12 cellular contexts compared by ENCODE assay signal in genomic region chr2:53473236-53473635, GRCh38.
A peak's percentile ranks its signal among the peaks of the same experiment; 100 is the strongest.
DNase-seq lines count a peak whose midpoint lies in the region; ATAC-seq, FAIRE-seq and TF ChIP-seq lines count a peak whose summit lies in the region.
"Had no signal": no experiment of that assay in that cellular context is flagged by ENCODE, and none has a peak within 500 bp of the region (broad histone marks: within the 10 kb centered on the region; RNA-seq: fewer than 3 reads in every experiment).

No MANE protein-coding gene starts in this region.

- CTCF ChIA-PET in mammary epithelial cell (lab: Charles Lee; ENCODE audit: low non-redundant PET) = interaction anchor here (0.5 to 0.8 kb wide), 4 partner anchors 87 to 663 kb away, joined by 4 to 12 read pairs (median 7); no protein-coding TSS in a partner anchor

- H3K27ac Mint-ChIP-seq in endothelial cell (ENCODE audit: unreplicated experiment) = no peak overlapping the region
- H3K27ac Mint-ChIP-seq in activated naive CD8-positive, alpha-beta T cell treated with anti-CD3 and anti-CD28 coated beads for 36 hours = no peak overlapping the region
- H3K27ac Mint-ChIP-seq: activated naive CD4-positive, alpha-beta T cell treated with anti-CD3 and anti-CD28 coated beads, Interleukin-2, amount 10 ng/mL, durations not matched to agents 7 days and 5 days; CD4-positive, CD25-positive, alpha-beta regulatory T cell; naive B cell; T-helper 17 cell had no signal

- no peak overlapping the region for H3K27ac ChIP-seq in mammary epithelial cell (ENCODE audit: insufficient read depth, low read depth, low read length)

- H3K4me2 ChIP-seq in mammary epithelial cell (ENCODE audit: insufficient read depth, low read depth, low read length) = no peak overlapping the region

- ATAC-seq in Right ventricle myocardium inferior = peak; percentile 52
- no peak for ATAC-seq in left cardiac atrium
- ATAC-seq: T-helper 17 cell had no signal

- intact Hi-C loops in Right ventricle myocardium inferior (cut with DNase I) = no loop called here
- intact Hi-C loops in left cardiac atrium (cut with DNase I) = no loop called here
- intact Hi-C loops in mammary epithelial cell (cut with micrococcal nuclease) = no loop called here

- DNase-seq in Right ventricle myocardium inferior (ENCODE audit: missing footprints) = no peak
- DNase-seq in left cardiac atrium = no peak
- peak in 2 of 3 experiments; percentile 31 to 73 for DNase-seq in NCI-H1417 (lab: John Stamatoyannopoulos, UW)
- no peak for DNase-seq in mammary epithelial cell
- DNase-seq in urothelium cell line (ENCODE audit: low spot score) = peak; percentile 22
- no peak for DNase-seq in DMS114 treated with DMSO at 0.1 percent for 48 hours (lab: John Stamatoyannopoulos, UW; ENCODE audit: unreplicated experiment)
- no peak for DNase-seq in endothelial cell (ENCODE audit: low spot score)
- DNase-seq in activated naive CD8-positive, alpha-beta T cell treated with anti-CD3 and anti-CD28 coated beads for 36 hours = no peak
- DNase-seq: activated naive CD4-positive, alpha-beta T cell treated with anti-CD3 and anti-CD28 coated beads, Interleukin-2, amount 10 ng/mL, durations not matched to agents 7 days and 5 days; CD4-positive, CD25-positive, alpha-beta regulatory T cell; naive B cell; T-helper 17 cell had no signal

- 59% methylated on average over 4 of the region's 4 CpGs for WGBS in mammary epithelial cell (ENCODE audit: low coverage, missing lambda C conversion rate)

- no peaks in the 10 kb centered on the region for H4K20me1 ChIP-seq in mammary epithelial cell (ENCODE audit: insufficient read depth, low read length)

- H3K79me2 ChIP-seq in mammary epithelial cell (ENCODE audit: insufficient read depth, low read length) = no peaks in the 10 kb centered on the region

- no peaks in the 10 kb centered on the region for H3K36me3 Mint-ChIP-seq in endothelial cell (ENCODE audit: low read depth, unreplicated experiment)
- H3K36me3 Mint-ChIP-seq in activated naive CD8-positive, alpha-beta T cell treated with anti-CD3 and anti-CD28 coated beads for 36 hours = no peaks in the 10 kb centered on the region
- H3K36me3 Mint-ChIP-seq: activated naive CD4-positive, alpha-beta T cell treated with anti-CD3 and anti-CD28 coated beads, Interleukin-2, amount 10 ng/mL, durations not matched to agents 7 days and 5 days; CD4-positive, CD25-positive, alpha-beta regulatory T cell; naive B cell had no signal

- FAIRE-seq in urothelium cell line (lab: Jason Lieb, UNC) = no peak

- H3K27me3 ChIP-seq in mammary epithelial cell (ENCODE audit: insufficient read depth, low read length) = no peaks in the 10 kb centered on the region

- H2AFZ ChIP-seq in mammary epithelial cell (ENCODE audit: low read depth, low read length) = no peak overlapping the region

- H3K9me3 ChIP-seq in mammary epithelial cell (replicated peaks; ENCODE audit: insufficient read depth, low read length) = no peaks in the 10 kb centered on the region

- H3K4me3 Mint-ChIP-seq in endothelial cell (ENCODE audit: unreplicated experiment) = no peak overlapping the region
- no peak overlapping the region for H3K4me3 Mint-ChIP-seq in activated naive CD8-positive, alpha-beta T cell treated with anti-CD3 and anti-CD28 coated beads for 36 hours
- H3K4me3 Mint-ChIP-seq: activated naive CD4-positive, alpha-beta T cell treated with anti-CD3 and anti-CD28 coated beads, Interleukin-2, amount 10 ng/mL, durations not matched to agents 7 days and 5 days; CD4-positive, CD25-positive, alpha-beta regulatory T cell; T-helper 17 cell had no signal

- no TSS peak for BruUV-seq in mammary epithelial cell (replicated peaks; lab: Mats Ljungman, UMichigan)

- H3K9me3 Mint-ChIP-seq in endothelial cell (ENCODE audit: unreplicated experiment) = no peaks in the 10 kb centered on the region
- H3K9me3 Mint-ChIP-seq in activated naive CD8-positive, alpha-beta T cell treated with anti-CD3 and anti-CD28 coated beads for 36 hours = no peaks in the 10 kb centered on the region
- H3K9me3 Mint-ChIP-seq: activated naive CD4-positive, alpha-beta T cell treated with anti-CD3 and anti-CD28 coated beads, Interleukin-2, amount 10 ng/mL, durations not matched to agents 7 days and 5 days had no signal

- in situ Hi-C loops in mammary epithelial cell (cut with MboI; ENCODE audit: low sequenced_read_pairs in 2 of 2) = no loop called here

- no peak overlapping the region for H3K4me3 ChIP-seq in mammary epithelial cell (replicated peaks in 1 of 3; ENCODE audit: insufficient read depth in 1 of 3, low read depth in 2 of 3, low read length in 3 of 3)

- no peak overlapping the region for H3K9ac ChIP-seq in mammary epithelial cell (ENCODE audit: insufficient read depth, low read length)

- H3K27me3 Mint-ChIP-seq in endothelial cell (ENCODE audit: unreplicated experiment) = no peaks in the 10 kb centered on the region
- H3K27me3 Mint-ChIP-seq in activated naive CD8-positive, alpha-beta T cell treated with anti-CD3 and anti-CD28 coated beads for 36 hours = no peaks in the 10 kb centered on the region
- H3K27me3 Mint-ChIP-seq: activated naive CD4-positive, alpha-beta T cell treated with anti-CD3 and anti-CD28 coated beads, Interleukin-2, amount 10 ng/mL, durations not matched to agents 7 days and 5 days had no signal

- peaks cover 19% of the 10 kb centered on the region for H3K4me1 ChIP-seq in mammary epithelial cell (ENCODE audit: insufficient read depth, low read length)

- H3K4me1 Mint-ChIP-seq in endothelial cell (ENCODE audit: unreplicated experiment) = no peaks in the 10 kb centered on the region
- H3K4me1 Mint-ChIP-seq in activated naive CD8-positive, alpha-beta T cell treated with anti-CD3 and anti-CD28 coated beads for 36 hours = no peaks in the 10 kb centered on the region
- H3K4me1 Mint-ChIP-seq: activated naive CD4-positive, alpha-beta T cell treated with anti-CD3 and anti-CD28 coated beads, Interleukin-2, amount 10 ng/mL, durations not matched to agents 7 days and 5 days; CD4-positive, CD25-positive, alpha-beta regulatory T cell; naive B cell; T-helper 17 cell had no signal

- H3K36me3 ChIP-seq in mammary epithelial cell (ENCODE audit: insufficient read depth, low read length) = no peaks in the 10 kb centered on the region

- TF ChIP-seq CTCF in mammary epithelial cell (conservative IDR thresholded peaks at IDR 0.05 in 1 of 2, IDR thresholded peaks at IDR 0.05 in 1 of 2; ENCODE audit: extremely low read depth in 1 of 2, insufficient read depth in 1 of 2, low read depth in 1 of 2, low read length in 2 of 2) = peak; percentile 28 to 57
- no peak for TF ChIP-seq CTCF in endothelial cell (IDR thresholded peaks at IDR 0.05; ENCODE audit: unreplicated experiment)

- dilution Hi-C loops in mammary epithelial cell (cut with HindIII; ENCODE audit: low sequenced_read_pairs) = no loop called here

Comparison
In these comparisons a context has a peak if more than half of its experiments do, and no peak if none do; other contexts are left out.
1. DNase-seq: peak in NCI-H1417 (2 of 3) and urothelium cell line (single experiment); none in Right ventricle myocardium inferior (single experiment), left cardiac atrium (single experiment), mammary epithelial cell (single experiment), DMS114 treated with DMSO at 0.1 percent for 48 hours (single experiment), endothelial cell (single experiment) and activated naive CD8-positive, alpha-beta T cell treated with anti-CD3 and anti-CD28 coated beads for 36 hours (single experiment).